8 cellular contexts compared by ENCODE assay signal in genomic region chr2:217510790-217511291, GRCh38.
DNase-seq lines count a peak whose midpoint lies in the region; ATAC-seq and TF ChIP-seq lines count a peak whose summit lies in the region.

No MANE protein-coding gene starts in this region.

- no peaks in the 10 kb centered on the region for H3K4me1 ChIP-seq in OCI-LY1 (ENCODE audit: insufficient read depth, low read length, severe bottlenecking)

- H3K36me3 ChIP-seq in OCI-LY1 (ENCODE audit: insufficient read depth, low read length): no peaks in the 10 kb centered on the region

- no peak overlapping the region for H3K4me2 ChIP-seq in OCI-LY1 (ENCODE audit: low read length)

- no peaks in the 10 kb centered on the region for H3K9me3 ChIP-seq in OCI-LY1 (ENCODE audit: low read length)

- H3K79me2 ChIP-seq in OCI-LY1 (ENCODE audit: insufficient read depth, low read length): no peaks in the 10 kb centered on the region

- no peaks in the 10 kb centered on the region for H3K27me3 Mint-ChIP-seq in activated naive CD8-positive, alpha-beta T cell treated with anti-CD3 and anti-CD28 coated beads, Interleukin-2, amount 10 ng/mL, durations not matched to agents 7 days and 5 days

- H3K9ac ChIP-seq in OCI-LY1 (ENCODE audit: low read length): no peak overlapping the region

- no peak overlapping the region for H3K27ac ChIP-seq in 22Rv1
- H3K27ac ChIP-seq in OCI-LY1 (ENCODE audit: low read depth, low read length, poor library complexity, severe bottlenecking): no peak overlapping the region

- peak; percentile 73 for ATAC-seq in activated naive CD8-positive, alpha-beta T cell treated with anti-CD3 and anti-CD28 coated beads, Interleukin-2, amount 10 ng/mL, durations not matched to agents 7 days and 5 days (ENCODE audit: low read depth)
- ATAC-seq in Right ventricle myocardium superior (ENCODE audit: poor library complexity): peak; percentile 95

- no peak overlapping the region for H3K4me3 Mint-ChIP-seq in activated naive CD8-positive, alpha-beta T cell treated with anti-CD3 and anti-CD28 coated beads, Interleukin-2, amount 10 ng/mL, durations not matched to agents 7 days and 5 days

- DNase-seq in Kasumi-1 (lab: John Stamatoyannopoulos, UW): peak; percentile 52 to 54
- DNase-seq in activated naive CD8-positive, alpha-beta T cell treated with anti-CD3 and anti-CD28 coated beads, Interleukin-2, amount 10 ng/mL, durations not matched to agents 7 days and 5 days: peak; percentile 37
- peak; percentile 36 for DNase-seq in Right ventricle myocardium superior
- peak in 7 of 10 donors; percentile 29 to 87 (median 52) for DNase-seq in posterior cingulate gyrus
- DNase-seq in posterior vena cava (ENCODE audit: low spot score): no peak

- no peaks in the 10 kb centered on the region for H3K27me3 ChIP-seq in OCI-LY1 (ENCODE audit: insufficient read depth, low read length)

- no peaks in the 10 kb centered on the region for H3K9me3 Mint-ChIP-seq in activated naive CD8-positive, alpha-beta T cell treated with anti-CD3 and anti-CD28 coated beads, Interleukin-2, amount 10 ng/mL, durations not matched to agents 7 days and 5 days

- no peak overlapping the region for H2AFZ ChIP-seq in OCI-LY1 (ENCODE audit: low read length)

- no peaks in the 10 kb centered on the region for H3F3A ChIP-seq in OCI-LY1 (ENCODE audit: insufficient read depth, low read length)

- no peaks in the 10 kb centered on the region for H3K36me3 Mint-ChIP-seq in activated naive CD8-positive, alpha-beta T cell treated with anti-CD3 and anti-CD28 coated beads, Interleukin-2, amount 10 ng/mL, durations not matched to agents 7 days and 5 days

- H3K27ac Mint-ChIP-seq in activated naive CD8-positive, alpha-beta T cell treated with anti-CD3 and anti-CD28 coated beads, Interleukin-2, amount 10 ng/mL, durations not matched to agents 7 days and 5 days: no peak overlapping the region

- TF ChIP-seq CTCF in 22Rv1 (IDR thresholded peaks at IDR 0.05) (peak; percentile 74), GM12872 (IDR thresholded peaks at IDR 0.05; ENCODE audit: insufficient read depth, low read depth, low read length) (peak; percentile 68), OCI-LY1 (IDR thresholded peaks at IDR 0.05; ENCODE audit: low read length) (peak; percentile 68)

- intact Hi-C loops in Right ventricle myocardium superior (cut with DNase I): loop anchor here (5.0 to 10.0 kb wide), 3 partner anchors 204 to 829 kb away; partner anchors contain the start of gene IGFBP5
- intact Hi-C loops in posterior cingulate gyrus (cut with DNase I): loop anchor here (1.0 to 10.0 kb wide), 5 partner anchors 201 to 996 kb away; partner anchors contain the start of gene IGFBP5
- intact Hi-C loops in posterior vena cava (cut with DNase I): loop anchor here (5.0 to 10.0 kb wide), 3 partner anchors 204 to 814 kb away; partner anchors contain the start of gene IGFBP5 (in 1 of the 2)

- no peak overlapping the region for H3K4me3 ChIP-seq in OCI-LY1 (ENCODE audit: low read depth, low read length, poor library complexity, severe bottlenecking)

- H3K4me1 Mint-ChIP-seq in activated naive CD8-positive, alpha-beta T cell treated with anti-CD3 and anti-CD28 coated beads, Interleukin-2, amount 10 ng/mL, durations not matched to agents 7 days and 5 days: peaks cover 11% of the 10 kb centered on the region

- POLR2A ChIA-PET in activated naive CD8-positive, alpha-beta T cell treated with anti-CD3 and anti-CD28 coated beads, Interleukin-2, amount 10 ng/mL, durations not matched to agents 7 days and 5 days (lab: Charles Lee): interaction anchor here (0.7 kb wide), 1 partner anchor 818 kb away, joined by 3 read pairs; no protein-coding TSS in a partner anchor

- H3K9me2 ChIP-seq in OCI-LY1 (ENCODE audit: low read depth, low read length): no peaks in the 10 kb centered on the region

- no peaks in the 10 kb centered on the region for H4K20me1 ChIP-seq in OCI-LY1 (ENCODE audit: insufficient read depth, low read length)
